2 cellular contexts compared by ENCODE assay signal in genomic region chr10:16832351-16833080, GRCh38.
TF ChIP-seq lines count a peak whose summit lies in the region.

No MANE protein-coding gene starts in this region.

TF ChIP-seq in liver, 16 proteins besides CTCF, POLR2A, EP300 and RAD21 (continued from another document):
- TF ChIP-seq, protein P1, sequence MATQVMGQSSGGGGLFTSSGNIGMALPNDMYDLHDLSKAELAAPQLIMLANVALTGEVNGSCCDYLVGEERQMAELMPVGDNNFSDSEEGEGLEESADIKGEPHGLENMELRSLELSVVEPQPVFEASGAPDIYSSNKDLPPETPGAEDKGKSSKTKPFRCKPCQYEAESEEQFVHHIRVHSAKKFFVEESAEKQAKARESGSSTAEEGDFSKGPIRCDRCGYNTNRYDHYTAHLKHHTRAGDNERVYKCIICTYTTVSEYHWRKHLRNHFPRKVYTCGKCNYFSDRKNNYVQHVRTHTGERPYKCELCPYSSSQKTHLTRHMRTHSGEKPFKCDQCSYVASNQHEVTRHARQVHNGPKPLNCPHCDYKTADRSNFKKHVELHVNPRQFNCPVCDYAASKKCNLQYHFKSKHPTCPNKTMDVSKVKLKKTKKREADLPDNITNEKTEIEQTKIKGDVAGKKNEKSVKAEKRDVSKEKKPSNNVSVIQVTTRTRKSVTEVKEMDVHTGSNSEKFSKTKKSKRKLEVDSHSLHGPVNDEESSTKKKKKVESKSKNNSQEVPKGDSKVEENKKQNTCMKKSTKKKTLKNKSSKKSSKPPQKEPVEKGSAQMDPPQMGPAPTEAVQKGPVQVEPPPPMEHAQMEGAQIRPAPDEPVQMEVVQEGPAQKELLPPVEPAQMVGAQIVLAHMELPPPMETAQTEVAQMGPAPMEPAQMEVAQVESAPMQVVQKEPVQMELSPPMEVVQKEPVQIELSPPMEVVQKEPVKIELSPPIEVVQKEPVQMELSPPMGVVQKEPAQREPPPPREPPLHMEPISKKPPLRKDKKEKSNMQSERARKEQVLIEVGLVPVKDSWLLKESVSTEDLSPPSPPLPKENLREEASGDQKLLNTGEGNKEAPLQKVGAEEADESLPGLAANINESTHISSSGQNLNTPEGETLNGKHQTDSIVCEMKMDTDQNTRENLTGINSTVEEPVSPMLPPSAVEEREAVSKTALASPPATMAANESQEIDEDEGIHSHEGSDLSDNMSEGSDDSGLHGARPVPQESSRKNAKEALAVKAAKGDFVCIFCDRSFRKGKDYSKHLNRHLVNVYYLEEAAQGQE (IDR thresholded peaks at IDR 0.05), result no peak

TF ChIP-seq in HepG2, 621 proteins besides CTCF, POLR2A, EP300 and RAD21 (continued from another document):
- TF ChIP-seq, protein P2, sequence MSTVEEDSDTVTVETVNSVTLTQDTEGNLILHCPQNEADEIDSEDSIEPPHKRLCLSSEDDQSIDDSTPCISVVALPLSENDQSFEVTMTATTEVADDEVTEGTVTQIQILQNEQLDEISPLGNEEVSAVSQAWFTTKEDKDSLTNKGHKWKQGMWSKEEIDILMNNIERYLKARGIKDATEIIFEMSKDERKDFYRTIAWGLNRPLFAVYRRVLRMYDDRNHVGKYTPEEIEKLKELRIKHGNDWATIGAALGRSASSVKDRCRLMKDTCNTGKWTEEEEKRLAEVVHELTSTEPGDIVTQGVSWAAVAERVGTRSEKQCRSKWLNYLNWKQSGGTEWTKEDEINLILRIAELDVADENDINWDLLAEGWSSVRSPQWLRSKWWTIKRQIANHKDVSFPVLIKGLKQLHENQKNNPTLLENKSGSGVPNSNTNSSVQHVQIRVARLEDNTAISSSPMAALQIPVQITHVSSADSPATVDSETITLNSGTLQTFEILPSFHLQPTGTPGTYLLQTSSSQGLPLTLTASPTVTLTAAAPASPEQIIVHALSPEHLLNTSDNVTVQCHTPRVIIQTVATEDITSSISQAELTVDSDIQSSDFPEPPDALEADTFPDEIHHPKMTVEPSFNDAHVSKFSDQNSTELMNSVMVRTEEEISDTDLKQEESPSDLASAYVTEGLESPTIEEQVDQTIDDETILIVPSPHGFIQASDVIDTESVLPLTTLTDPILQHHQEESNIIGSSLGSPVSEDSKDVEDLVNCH (CRISPR knock-in tag; IDR thresholded peaks at IDR 0.05), result no peak
- TF ChIP-seq, protein P3, sequence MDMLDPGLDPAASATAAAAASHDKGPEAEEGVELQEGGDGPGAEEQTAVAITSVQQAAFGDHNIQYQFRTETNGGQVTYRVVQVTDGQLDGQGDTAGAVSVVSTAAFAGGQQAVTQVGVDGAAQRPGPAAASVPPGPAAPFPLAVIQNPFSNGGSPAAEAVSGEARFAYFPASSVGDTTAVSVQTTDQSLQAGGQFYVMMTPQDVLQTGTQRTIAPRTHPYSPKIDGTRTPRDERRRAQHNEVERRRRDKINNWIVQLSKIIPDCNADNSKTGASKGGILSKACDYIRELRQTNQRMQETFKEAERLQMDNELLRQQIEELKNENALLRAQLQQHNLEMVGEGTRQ (IDR thresholded peaks at IDR 0.05; ENCODE audit: low read depth, low read length), result no peak
- TF ChIP-seq, protein P3 (CRISPR knock-in tag; IDR thresholded peaks at IDR 0.05; ENCODE audit: borderline replicate concordance), result no peak
- TF ChIP-seq ZNF354B (CRISPR knock-in tag; IDR thresholded peaks at IDR 0.05) (no peak), SUZ12 (IDR thresholded peaks at IDR 0.05; ENCODE audit: low read depth, low read length) (no peak), ZFYVE20 (CRISPR knock-in tag; IDR thresholded peaks at IDR 0.05; ENCODE audit: borderline replicate concordance, low read depth) (no peak), XRCC5 (optimal IDR thresholded peaks at IDR 0.05; ENCODE audit: low read length) (no peak), GABPB1 (CRISPR knock-in tag; IDR thresholded peaks at IDR 0.05) (no peak)
- TF ChIP-seq, protein P4, sequence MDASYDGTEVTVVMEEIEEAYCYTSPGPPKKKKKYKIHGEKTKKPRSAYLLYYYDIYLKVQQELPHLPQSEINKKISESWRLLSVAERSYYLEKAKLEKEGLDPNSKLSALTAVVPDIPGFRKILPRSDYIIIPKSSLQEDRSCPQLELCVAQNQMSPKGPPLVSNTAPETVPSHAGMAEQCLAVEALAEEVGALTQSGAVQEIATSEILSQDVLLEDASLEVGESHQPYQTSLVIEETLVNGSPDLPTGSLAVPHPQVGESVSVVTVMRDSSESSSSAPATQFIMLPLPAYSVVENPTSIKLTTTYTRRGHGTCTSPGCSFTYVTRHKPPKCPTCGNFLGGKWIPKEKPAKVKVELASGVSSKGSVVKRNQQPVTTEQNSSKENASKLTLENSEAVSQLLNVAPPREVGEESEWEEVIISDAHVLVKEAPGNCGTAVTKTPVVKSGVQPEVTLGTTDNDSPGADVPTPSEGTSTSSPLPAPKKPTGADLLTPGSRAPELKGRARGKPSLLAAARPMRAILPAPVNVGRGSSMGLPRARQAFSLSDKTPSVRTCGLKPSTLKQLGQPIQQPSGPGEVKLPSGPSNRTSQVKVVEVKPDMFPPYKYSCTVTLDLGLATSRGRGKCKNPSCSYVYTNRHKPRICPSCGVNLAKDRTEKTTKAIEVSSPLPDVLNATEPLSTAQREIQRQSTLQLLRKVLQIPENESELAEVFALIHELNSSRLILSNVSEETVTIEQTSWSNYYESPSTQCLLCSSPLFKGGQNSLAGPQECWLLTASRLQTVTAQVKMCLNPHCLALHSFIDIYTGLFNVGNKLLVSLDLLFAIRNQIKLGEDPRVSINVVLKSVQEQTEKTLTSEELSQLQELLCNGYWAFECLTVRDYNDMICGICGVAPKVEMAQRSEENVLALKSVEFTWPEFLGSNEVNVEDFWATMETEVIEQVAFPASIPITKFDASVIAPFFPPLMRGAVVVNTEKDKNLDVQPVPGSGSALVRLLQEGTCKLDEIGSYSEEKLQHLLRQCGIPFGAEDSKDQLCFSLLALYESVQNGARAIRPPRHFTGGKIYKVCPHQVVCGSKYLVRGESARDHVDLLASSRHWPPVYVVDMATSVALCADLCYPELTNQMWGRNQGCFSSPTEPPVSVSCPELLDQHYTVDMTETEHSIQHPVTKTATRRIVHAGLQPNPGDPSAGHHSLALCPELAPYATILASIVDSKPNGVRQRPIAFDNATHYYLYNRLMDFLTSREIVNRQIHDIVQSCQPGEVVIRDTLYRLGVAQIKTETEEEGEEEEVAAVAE (CRISPR knock-in tag; IDR thresholded peaks at IDR 0.05; ENCODE audit: borderline replicate concordance), result no peak
